Comparison of ENCODE assay signal across 1 cellular context in the genomic region with DNA sequence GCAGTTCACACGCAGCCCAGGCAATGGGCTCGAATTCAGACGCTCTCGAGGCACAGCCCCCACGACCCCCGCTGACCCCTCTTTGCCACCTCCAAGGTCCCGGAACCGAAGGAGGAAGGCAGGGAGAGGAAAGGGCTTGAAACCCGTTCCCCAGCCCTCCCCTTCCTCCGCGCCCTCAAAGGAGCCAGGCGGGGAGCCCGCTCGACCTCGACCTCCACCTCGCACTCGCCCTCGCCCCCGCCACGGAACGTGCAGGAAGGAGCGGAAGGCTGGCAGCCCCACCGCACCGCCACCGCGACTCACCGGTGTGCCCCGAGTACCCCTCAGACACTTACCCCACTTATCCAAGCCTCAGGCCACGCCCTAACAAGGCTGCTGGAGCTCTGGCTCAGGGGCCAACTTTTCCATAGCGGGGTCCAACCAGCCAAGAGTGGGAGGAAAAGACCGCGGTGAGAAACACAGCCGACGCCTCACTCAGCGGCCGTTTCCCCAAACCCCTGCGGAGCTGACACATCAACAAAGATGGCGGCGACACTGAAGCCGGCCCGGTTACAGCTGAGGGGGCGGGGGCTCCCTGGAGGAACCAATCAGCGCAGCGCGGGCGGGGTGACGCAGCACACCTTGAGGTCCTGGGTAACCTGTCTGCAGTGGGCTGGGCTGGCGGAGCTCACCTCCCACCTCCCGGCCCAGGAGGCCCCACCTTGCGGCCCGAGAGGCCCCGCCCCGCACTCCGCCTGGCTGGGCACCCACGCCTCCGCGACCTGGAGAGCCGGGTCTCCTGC.
TF ChIP-seq lines count a peak whose summit lies in the region.

CCDC186 (minus strand) TSS at position 524 of the 782 bp plus-strand sequence. CDS start 10,935 bp downstream, outside the sequence.

TF ChIP-seq in HEK293, 187 proteins besides CTCF, POLR2A, EP300 and RAD21 (continued from another document and continues in another):
- TF ChIP-seq ZNF530 (tag by site-specific recombination; IDR thresholded peaks at IDR 0.05; ENCODE audit: low read depth), result no peak
- TF ChIP-seq YY1 (tag by site-specific recombination; IDR thresholded peaks at IDR 0.05), result peak; percentile 83
- TF ChIP-seq ZNF423 (tag by site-specific recombination; IDR thresholded peaks at IDR 0.05), result 0 out of 2 replicates have a peak, but pooled peaks have one; percentile 12
- TF ChIP-seq ZNF239 (tag by site-specific recombination; IDR thresholded peaks at IDR 0.05), result no peak
- no peak for TF ChIP-seq INSM2 (tag by site-specific recombination; IDR thresholded peaks at IDR 0.05)
- no peak for TF ChIP-seq ZNF785 (tag by site-specific recombination; IDR thresholded peaks at IDR 0.05)
- no peak for TF ChIP-seq ZNF280D (tag by site-specific recombination; IDR thresholded peaks at IDR 0.05)
- TF ChIP-seq ZNF18 (tag by site-specific recombination; IDR thresholded peaks at IDR 0.05), result 0 out of 2 replicates have a peak, but pooled peaks have one; percentile 13
- TF ChIP-seq ZNF692 (tag by site-specific recombination; IDR thresholded peaks at IDR 0.05), result peak; percentile 57; the same call in 1 of the 2 replicates
- no peak for TF ChIP-seq ZNF521 (tag by site-specific recombination; IDR thresholded peaks at IDR 0.05)
- no peak for TF ChIP-seq ZNF777 (tag by site-specific recombination; IDR thresholded peaks at IDR 0.05; ENCODE audit: borderline replicate concordance)
- TF ChIP-seq ZNF391 (tag by site-specific recombination; IDR thresholded peaks at IDR 0.05; ENCODE audit: borderline replicate concordance, low read depth), result 0 out of 2 replicates have a peak, but pooled peaks have one; percentile 76
- TF ChIP-seq HOXC10 (CRISPR knock-in tag; IDR thresholded peaks at IDR 0.05), result no peak
- TF ChIP-seq ZNF610 (tag by site-specific recombination; IDR thresholded peaks at IDR 0.05; ENCODE audit: borderline replicate concordance), result 0 out of 2 replicates have a peak, but pooled peaks have one; percentile 58
- no peak for TF ChIP-seq ZNF473 (tag by site-specific recombination; IDR thresholded peaks at IDR 0.05)
- TF ChIP-seq ZNF843 (tag by site-specific recombination; IDR thresholded peaks at IDR 0.05), result 0 out of 2 replicates have a peak, but pooled peaks have one; percentile 14
- TF ChIP-seq ZNF623 (tag by site-specific recombination; IDR thresholded peaks at IDR 0.05), result no peak
- TF ChIP-seq, protein P1, sequence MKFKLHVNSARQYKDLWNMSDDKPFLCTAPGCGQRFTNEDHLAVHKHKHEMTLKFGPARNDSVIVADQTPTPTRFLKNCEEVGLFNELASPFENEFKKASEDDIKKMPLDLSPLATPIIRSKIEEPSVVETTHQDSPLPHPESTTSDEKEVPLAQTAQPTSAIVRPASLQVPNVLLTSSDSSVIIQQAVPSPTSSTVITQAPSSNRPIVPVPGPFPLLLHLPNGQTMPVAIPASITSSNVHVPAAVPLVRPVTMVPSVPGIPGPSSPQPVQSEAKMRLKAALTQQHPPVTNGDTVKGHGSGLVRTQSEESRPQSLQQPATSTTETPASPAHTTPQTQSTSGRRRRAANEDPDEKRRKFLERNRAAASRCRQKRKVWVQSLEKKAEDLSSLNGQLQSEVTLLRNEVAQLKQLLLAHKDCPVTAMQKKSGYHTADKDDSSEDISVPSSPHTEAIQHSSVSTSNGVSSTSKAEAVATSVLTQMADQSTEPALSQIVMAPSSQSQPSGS (tag by site-specific recombination; IDR thresholded peaks at IDR 0.05; ENCODE audit: low read depth), result peak; percentile 14; the same call in 1 of the 2 replicates
- TF ChIP-seq ZNF791 (tag by site-specific recombination; IDR thresholded peaks at IDR 0.05), result no peak
- TF ChIP-seq ZNF37A (tag by site-specific recombination; IDR thresholded peaks at IDR 0.05), result no peak
- TF ChIP-seq ZNF549 (tag by site-specific recombination; IDR thresholded peaks at IDR 0.05), result no peak
- no peak for TF ChIP-seq ZNF211 (tag by site-specific recombination; IDR thresholded peaks at IDR 0.05; ENCODE audit: low read depth)
- TF ChIP-seq ZNF621 (tag by site-specific recombination; IDR thresholded peaks at IDR 0.05), result no peak
- TF ChIP-seq, protein P2, sequence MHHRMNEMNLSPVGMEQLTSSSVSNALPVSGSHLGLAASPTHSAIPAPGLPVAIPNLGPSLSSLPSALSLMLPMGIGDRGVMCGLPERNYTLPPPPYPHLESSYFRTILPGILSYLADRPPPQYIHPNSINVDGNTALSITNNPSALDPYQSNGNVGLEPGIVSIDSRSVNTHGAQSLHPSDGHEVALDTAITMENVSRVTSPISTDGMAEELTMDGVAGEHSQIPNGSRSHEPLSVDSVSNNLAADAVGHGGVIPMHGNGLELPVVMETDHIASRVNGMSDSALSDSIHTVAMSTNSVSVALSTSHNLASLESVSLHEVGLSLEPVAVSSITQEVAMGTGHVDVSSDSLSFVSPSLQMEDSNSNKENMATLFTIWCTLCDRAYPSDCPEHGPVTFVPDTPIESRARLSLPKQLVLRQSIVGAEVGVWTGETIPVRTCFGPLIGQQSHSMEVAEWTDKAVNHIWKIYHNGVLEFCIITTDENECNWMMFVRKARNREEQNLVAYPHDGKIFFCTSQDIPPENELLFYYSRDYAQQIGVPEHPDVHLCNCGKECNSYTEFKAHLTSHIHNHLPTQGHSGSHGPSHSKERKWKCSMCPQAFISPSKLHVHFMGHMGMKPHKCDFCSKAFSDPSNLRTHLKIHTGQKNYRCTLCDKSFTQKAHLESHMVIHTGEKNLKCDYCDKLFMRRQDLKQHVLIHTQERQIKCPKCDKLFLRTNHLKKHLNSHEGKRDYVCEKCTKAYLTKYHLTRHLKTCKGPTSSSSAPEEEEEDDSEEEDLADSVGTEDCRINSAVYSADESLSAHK (tag by site-specific recombination; IDR thresholded peaks at IDR 0.05), result no peak
- TF ChIP-seq ZNF677 (tag by site-specific recombination; IDR thresholded peaks at IDR 0.05), result no peak
- peak; percentile 82 for TF ChIP-seq HIC1 (tag by site-specific recombination; IDR thresholded peaks at IDR 0.05)
- peak; percentile 62; the same call in 1 of the 2 replicates for TF ChIP-seq ZBTB48 (tag by site-specific recombination; IDR thresholded peaks at IDR 0.05)
- no peak for TF ChIP-seq SCRT1 (tag by site-specific recombination; IDR thresholded peaks at IDR 0.05; ENCODE audit: borderline replicate concordance)
- no peak for TF ChIP-seq ZNF658 (tag by site-specific recombination; IDR thresholded peaks at IDR 0.05)
- TF ChIP-seq ZNF10 (tag by site-specific recombination; IDR thresholded peaks at IDR 0.05), result no peak
- TF ChIP-seq ZNF670 (tag by site-specific recombination; IDR thresholded peaks at IDR 0.05; ENCODE audit: low read depth), result no peak
- TF ChIP-seq ZNF169 (tag by site-specific recombination; IDR thresholded peaks at IDR 0.05), result no peak
- TF ChIP-seq RBAK (tag by site-specific recombination; IDR thresholded peaks at IDR 0.05), result no peak
- no peak for TF ChIP-seq ZNF596 (tag by site-specific recombination; IDR thresholded peaks at IDR 0.05)
- TF ChIP-seq, protein P3, sequence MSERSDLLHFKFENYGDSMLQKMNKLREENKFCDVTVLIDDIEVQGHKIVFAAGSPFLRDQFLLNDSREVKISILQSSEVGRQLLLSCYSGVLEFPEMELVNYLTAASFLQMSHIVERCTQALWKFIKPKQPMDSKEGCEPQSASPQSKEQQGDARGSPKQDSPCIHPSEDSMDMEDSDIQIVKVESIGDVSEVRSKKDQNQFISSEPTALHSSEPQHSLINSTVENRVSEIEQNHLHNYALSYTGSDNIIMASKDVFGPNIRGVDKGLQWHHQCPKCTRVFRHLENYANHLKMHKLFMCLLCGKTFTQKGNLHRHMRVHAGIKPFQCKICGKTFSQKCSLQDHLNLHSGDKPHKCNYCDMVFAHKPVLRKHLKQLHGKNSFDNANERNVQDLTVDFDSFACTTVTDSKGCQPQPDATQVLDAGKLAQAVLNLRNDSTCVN (tag by site-specific recombination; optimal IDR thresholded peaks at IDR 0.05), result peak; percentile 85
- no peak for TF ChIP-seq ZNF416 (tag by site-specific recombination; IDR thresholded peaks at IDR 0.05)
- TF ChIP-seq ZBTB17 (tag by site-specific recombination; IDR thresholded peaks at IDR 0.05), result peak; percentile 86
- no peak for TF ChIP-seq TRIM28 (IDR thresholded peaks at IDR 0.05; ENCODE audit: borderline replicate concordance, low read length)
- no peak for TF ChIP-seq ZNF529 (tag by site-specific recombination; IDR thresholded peaks at IDR 0.05; ENCODE audit: insufficient replicate concordance)
- TF ChIP-seq GFI1B (tag by site-specific recombination; IDR thresholded peaks at IDR 0.05), result no peak
- no peak for TF ChIP-seq ZNF138 (tag by site-specific recombination; IDR thresholded peaks at IDR 0.05; ENCODE audit: borderline replicate concordance)
- no peak for TF ChIP-seq ZNF664 (tag by site-specific recombination; IDR thresholded peaks at IDR 0.05)
- no peak for TF ChIP-seq ZNF426 (tag by site-specific recombination; IDR thresholded peaks at IDR 0.05)
- TF ChIP-seq SALL2 (tag by site-specific recombination; IDR thresholded peaks at IDR 0.05; ENCODE audit: borderline replicate concordance), result no peak
- 0 out of 2 replicates have a peak, but pooled peaks have one; percentile 27 for TF ChIP-seq ZNF394 (tag by site-specific recombination; IDR thresholded peaks at IDR 0.05; ENCODE audit: borderline replicate concordance)
- TF ChIP-seq ZNF175 (tag by site-specific recombination; IDR thresholded peaks at IDR 0.05), result no peak
- no peak for TF ChIP-seq ZNF121 (tag by site-specific recombination; IDR thresholded peaks at IDR 0.05)
